ENCODE assay signal across 8 cellular contexts in the genomic region with DNA sequence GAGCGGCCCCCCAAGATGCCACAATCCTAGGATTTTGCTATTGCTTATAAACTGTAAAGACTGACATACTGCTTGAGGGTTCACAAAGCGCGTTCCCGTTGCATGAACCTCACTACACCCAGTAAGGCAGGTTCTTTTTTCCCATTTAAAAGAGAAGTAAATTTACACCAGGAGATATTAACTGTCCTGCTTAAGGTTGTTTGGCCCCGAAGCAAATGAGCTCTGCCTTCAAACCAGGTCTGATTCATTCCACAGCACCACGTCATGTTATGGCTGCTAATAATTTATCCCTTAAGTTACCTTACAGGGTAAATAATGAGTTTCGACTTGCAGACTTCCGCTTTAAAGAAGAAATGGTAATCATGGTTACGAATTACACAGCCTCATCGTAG. TPM values are rescaled to one million over a fixed set of nuclear protein-coding genes. Genes with fewer than 3 reads are reported as not detected.
A peak's percentile ranks its signal among the peaks of the same experiment; 100 is the strongest.
DNase-seq lines count a peak whose midpoint lies in the region; ATAC-seq and TF ChIP-seq lines count a peak whose summit lies in the region.

No MANE protein-coding gene starts in this region.

- peak overlapping the region; percentile 75 for H3K27ac ChIP-seq in HL-60 (replicated peaks)
- peak overlapping the region; percentile 69 for H3K27ac ChIP-seq in naive thymus-derived CD4-positive, alpha-beta T cell (ENCODE audit: low read depth, low read length)

- intact Hi-C loops in naive thymus-derived CD4-positive, alpha-beta T cell (cut with micrococcal nuclease) = loop anchor here (1.0 to 5.0 kb wide), 10 partner anchors 38 to 1696 kb away; partner anchors contain the start of genes MINDY4 (in 2 of the 2), NOD1 (in 2 of the 2), SCRN1 (in 2 of the 2) and MTURN (in 1 of the 2)

- H3K4me1 ChIP-seq in naive thymus-derived CD4-positive, alpha-beta T cell (ENCODE audit: control insufficient read depth in 2 of 2, insufficient read depth in 2 of 2, low read length in 2 of 2) = peaks cover 6 to 20% of the 10 kb centered on the region in 2 donors

- peaks cover 0 to 6% (median 0%) of the 10 kb centered on the region in 3 experiments for H3K36me3 ChIP-seq in naive thymus-derived CD4-positive, alpha-beta T cell (ENCODE audit: control insufficient read depth in 2 of 3, insufficient read depth in 3 of 3, low read length in 3 of 3)

- H3K4me3 ChIP-seq in HL-60 (replicated peaks; ENCODE audit: insufficient read depth, low read length) (peak overlapping the region; percentile 94), WI38 (ENCODE audit: low read depth, low read length) (peak overlapping the region; percentile 77), epithelial cell of esophagus (ENCODE audit: low read length) (peak overlapping the region; percentile 90)
- peak overlapping the region; percentile 79 for H3K4me3 ChIP-seq in naive thymus-derived CD4-positive, alpha-beta T cell (ENCODE audit: low read length)

- no peaks in the 10 kb centered on the region for H3K9me3 ChIP-seq in naive thymus-derived CD4-positive, alpha-beta T cell (ENCODE audit: control insufficient read depth in 2 of 3, low read length in 3 of 3)

- peak; percentile 32 for ATAC-seq in naive thymus-derived CD4-positive, alpha-beta T cell

- CTCF ChIA-PET in naive thymus-derived CD4-positive, alpha-beta T cell (lab: Charles Lee) = interaction anchor here (0.7 to 1.4 kb wide), 2 partner anchors 35 to 43 kb away, joined by 3 to 8 read pairs; no protein-coding TSS in a partner anchor

- H3K9me3 Mint-ChIP-seq in naive thymus-derived CD4-positive, alpha-beta T cell = no peaks in the 10 kb centered on the region

- DNase-seq in activated CD4-positive, alpha-beta T cell treated with anti-CD3 and anti-CD28 coated beads for 1 hour = peak; percentile 9
- no peak for DNase-seq in activated CD4-positive, alpha-beta T cell treated with anti-CD3 and anti-CD28 coated beads, Interleukin-2, amount 50 U/mL, for 48 hours
- peak in 1 of 2 experiments; percentile 39 for DNase-seq in HL-60 (ENCODE audit: low read depth in 1 of 2, low spot score in 1 of 2)
- DNase-seq in epithelial cell of esophagus (ENCODE audit: low read depth) = peak; percentile 92
- peak in 6 of 9 donors; percentile 25 to 59 (median 48) for DNase-seq in naive thymus-derived CD4-positive, alpha-beta T cell
- DNase-seq in D341Med (ENCODE audit: low spot score) = no peak
- DNase-seq in NCI-H510A (lab: John Stamatoyannopoulos, UW) = no peak

- H3K27ac Mint-ChIP-seq in naive thymus-derived CD4-positive, alpha-beta T cell = peak overlapping the region; percentile 74 to 94 (median 88)

- POLR2A ChIA-PET in naive thymus-derived CD4-positive, alpha-beta T cell (lab: Charles Lee) = interaction anchor here (0.6 to 2.2 kb wide), 5 partner anchors 108 to 257 kb away, joined by 3 to 7 read pairs (median 4); partner anchors contain the start of genes MTURN and ZNRF2

- H3K27me3 Mint-ChIP-seq in naive thymus-derived CD4-positive, alpha-beta T cell = no peaks in the 10 kb centered on the region

- peak overlapping the region in 6 of 10 donors; percentile 85 to 98 (median 89) for H3K4me3 Mint-ChIP-seq in naive thymus-derived CD4-positive, alpha-beta T cell

- no peak for TF ChIP-seq CTCF in HL-60 (IDR thresholded peaks at IDR 0.05; ENCODE audit: insufficient read depth, low read length)
- TF ChIP-seq CTCF in WI38 (IDR thresholded peaks at IDR 0.05; ENCODE audit: low read depth, low read length) = no peak
- no peak for TF ChIP-seq CTCF in epithelial cell of esophagus (IDR thresholded peaks at IDR 0.05; ENCODE audit: insufficient read depth, low read depth, low read length, missing control alignments)

- peaks cover 0 to 5% (median 0%) of the 10 kb centered on the region in 5 donors for H3K36me3 Mint-ChIP-seq in naive thymus-derived CD4-positive, alpha-beta T cell

- no peaks in the 10 kb centered on the region for H3K27me3 ChIP-seq in HL-60 (ENCODE audit: insufficient read depth, poor library complexity, severe bottlenecking)
- no peaks in the 10 kb centered on the region for H3K27me3 ChIP-seq in naive thymus-derived CD4-positive, alpha-beta T cell (ENCODE audit: control insufficient read depth in 2 of 2, insufficient read depth in 2 of 2, low read length in 2 of 2)

- peaks cover 28 to 47% (median 40%) of the 10 kb centered on the region in 7 donors for H3K4me1 Mint-ChIP-seq in naive thymus-derived CD4-positive, alpha-beta T cell

RNA-seq across cellular contexts. Expression of gene FKBP14, which starts 0.6 kb away (rescaled TPM):
- 1 to 10 TPM; 4.0 to 6.5 (median 5.3) TPM for total RNA-seq in naive thymus-derived CD4-positive, alpha-beta T cell
- polyA plus RNA-seq in naive thymus-derived CD4-positive, alpha-beta T cell = 1 to 10 TPM; 1.6 TPM

RNA-seq across cellular contexts. Expression of gene PLEKHA8, which starts 1.2 kb away (rescaled TPM):
- total RNA-seq in naive thymus-derived CD4-positive, alpha-beta T cell = 10 to 100 TPM in 2 of 5 experiments, 1 to 10 TPM in 3; 7.3 to 14.1 (median 9.3) TPM
- polyA plus RNA-seq in naive thymus-derived CD4-positive, alpha-beta T cell = 1 to 10 TPM; 3.3 to 3.5 TPM

RNA-seq across cellular contexts. Expression of gene SCRN1, which starts 37.5 kb away (rescaled TPM):
- total RNA-seq in naive thymus-derived CD4-positive, alpha-beta T cell = 1 to 10 TPM; 2.2 to 8.7 (median 2.5) TPM
- polyA plus RNA-seq in naive thymus-derived CD4-positive, alpha-beta T cell = 1 to 10 TPM; 1.6 to 1.8 TPM

Comparison
In these comparisons a context has a peak if more than half of its experiments do, and no peak if none do; other contexts are left out.
1. DNase-seq: peak in activated CD4-positive, alpha-beta T cell treated with anti-CD3 and anti-CD28 coated beads for 1 hour (single experiment), epithelial cell of esophagus (single experiment) and naive thymus-derived CD4-positive, alpha-beta T cell (6 of 9); none in activated CD4-positive, alpha-beta T cell treated with anti-CD3 and anti-CD28 coated beads, Interleukin-2, amount 50 U/mL, for 48 hours (0 of 2), D341Med (single experiment) and NCI-H510A (single experiment).
2. Peak in every context shown above with its lines, with median percentiles within 50 percentile points of each other: H3K4me3 ChIP-seq.